ENCODE assay signal across 8 cellular contexts in genomic region chr11:65487467-65488272, GRCh38. TPM values are rescaled to one million over a fixed set of nuclear protein-coding genes. Genes with fewer than 3 reads are reported as not detected.
DNase-seq lines count a peak whose midpoint lies in the region; ATAC-seq and FAIRE-seq lines count a peak whose summit lies in the region.

No MANE protein-coding gene starts in this region.

- no peaks in the 10 kb centered on the region for H3K36me3 ChIP-seq in small intestine (ENCODE audit: control insufficient read depth in 2 of 2, insufficient read depth in 2 of 2, low read length in 2 of 2)

- H3K9me3 ChIP-seq in small intestine (ENCODE audit: control insufficient read depth, low read depth), result no peaks in the 10 kb centered on the region

- H3K27me3 ChIP-seq in small intestine (ENCODE audit: control insufficient read depth in 2 of 2, insufficient read depth in 2 of 2, low read length in 2 of 2), result no peaks in the 10 kb centered on the region

- peak overlapping the region; percentile 54 to 95 for H3K27ac ChIP-seq in small intestine (ENCODE audit: low read depth in 1 of 2, low read length in 1 of 2)

- peak; percentile 43 for ATAC-seq in GM21367 (IDR thresholded peaks at IDR 0.05; ENCODE audit: unreplicated experiment)

- DNase-seq in CD1c-positive myeloid dendritic cell (ENCODE audit: extremely low spot score) (peak; percentile 98), NCI-H1092 (lab: John Stamatoyannopoulos, UW) (peak; percentile 100), SIG-M5 treated with dmso at 0.1 percent for 504 hours (lab: John Stamatoyannopoulos, UW; ENCODE audit: unreplicated experiment) (peak; percentile 98), dedifferentiated amniotic fluid mesenchymal stem cell (ENCODE audit: extremely low spot score) (peak; percentile 100), kidney glomerular epithelial cell (lab: John Stamatoyannopoulos, UW) (peak; percentile 100), small intestine (peak; percentile 92), NK-92 (lab: John Stamatoyannopoulos, UW; ENCODE audit: unreplicated experiment) (no peak)

- WGBS in small intestine, 3 donors, result 11 to 16% (median 12%) methylated on average over 16 to 17 of the region's 17 CpGs

- H3K4me3 ChIP-seq in small intestine (ENCODE audit: low read depth in 1 of 2, low read length in 2 of 2), result no peak overlapping the region

- no peak for FAIRE-seq in small intestine (lab: Jason Lieb, UNC)

- H3K4me1 ChIP-seq in small intestine (ENCODE audit: control insufficient read depth in 2 of 2, insufficient read depth in 1 of 2, low read depth in 1 of 2, low read length in 1 of 2), result peaks cover 24% of the 10 kb centered on the region in 2 donors

RNA-seq across cellular contexts. Expression of gene MALAT1, which starts 11.2 kb away (rescaled TPM):
- polyA plus RNA-seq in small intestine, result 100 to 1,000 TPM; 155 to 454 (median 159) TPM

RNA-seq across cellular contexts. Expression of gene SCYL1, which starts 37.2 kb away (rescaled TPM):
- 10 to 100 TPM; 46.7 to 76.9 (median 74.3) TPM for polyA plus RNA-seq in small intestine
